16 cellular contexts compared by ENCODE assay signal in genomic region chr1:77473690-77474089, GRCh38.
DNase-seq lines count a peak whose midpoint lies in the region; ATAC-seq, FAIRE-seq and TF ChIP-seq lines count a peak whose summit lies in the region.
"Had no signal": no experiment of that assay in that cellular context is flagged by ENCODE, and none has a peak within 500 bp of the region (broad histone marks: within the 10 kb centered on the region; RNA-seq: fewer than 3 reads in every experiment).

No MANE protein-coding gene starts in this region.

- no peak overlapping the region for H3K4me3 ChIP-seq in fibroblast of villous mesenchyme (ENCODE audit: low read depth, low read length)
- H3K4me3 ChIP-seq: left lung had no signal

- H3K9me3 Mint-ChIP-seq in HFFc6, result no peaks in the 10 kb centered on the region; the same call in 1 of the 2 replicates
- H3K9me3 Mint-ChIP-seq in mesothelial cell of epicardium, result no peaks in the 10 kb centered on the region

- DNase-seq in HFFc6 (peak; percentile 86), amniotic stem cell (lab: John Stamatoyannopoulos, UW) (peak; percentile 80), fibroblast of villous mesenchyme (ENCODE audit: low read depth) (peak; percentile 65), urothelium cell line (ENCODE audit: low spot score) (peak; percentile 65), COLO829 (ENCODE audit: low spot score) (no peak), mesothelial cell of epicardium (ENCODE audit: low spot score in 2 of 2, unreplicated experiment in 2 of 2) (no peak)
- DNase-seq: activated CD8-positive, alpha-beta memory T cell treated with anti-CD3 and anti-CD28 coated beads, Interleukin-2, amount 50 U/mL, for 4 hours; DND-41; left lung; NCI-H2029 treated with DMSO at 0.1 percent for 48 hours; occipital lobe; OCI-M1; stimulated activated CD4-positive, alpha-beta T cell treated with anti-CD3 and anti-CD28 coated beads, Interleukin-2, amount 100 ng/mL, for 24 hours; stimulated activated naive CD8-positive, alpha-beta T cell treated with anti-CD3 and anti-CD28 coated beads, Interleukin-15, Interleukin-2, amounts not matched to agents 100 U/mL and 50 U/mL, for 24 hours had no signal

- H3K36me3 Mint-ChIP-seq in HFFc6 (ENCODE audit: low read depth), result peaks cover 27% of the 10 kb centered on the region
- no peaks in the 10 kb centered on the region for H3K36me3 Mint-ChIP-seq in mesothelial cell of epicardium
- H3K36me3 Mint-ChIP-seq: IgD-negative memory B cell had no signal

- no peaks in the 10 kb centered on the region for H3K27me3 Mint-ChIP-seq in HFFc6 (ENCODE audit: insufficient read depth)
- no peaks in the 10 kb centered on the region for H3K27me3 Mint-ChIP-seq in mesothelial cell of epicardium (ENCODE audit: low read depth)

- H3K4me3 Mint-ChIP-seq in HFFc6 (peak overlapping the region; percentile 33), mesothelial cell of epicardium (no peak overlapping the region)

- FAIRE-seq in urothelium cell line (lab: Jason Lieb, UNC), result no peak

- peaks cover 37% of the 10 kb centered on the region for H3K4me1 Mint-ChIP-seq in HFFc6 (ENCODE audit: low read depth)
- no peaks in the 10 kb centered on the region for H3K4me1 Mint-ChIP-seq in mesothelial cell of epicardium

- ATAC-seq in HG03571 (IDR thresholded peaks at IDR 0.05; ENCODE audit: unreplicated experiment), result no peak
- ATAC-seq: left lung; stimulated activated naive CD8-positive, alpha-beta T cell treated with anti-CD3 and anti-CD28 coated beads, Interleukin-15, Interleukin-2, amounts not matched to agents 100 U/mL and 50 U/mL, for 24 hours had no signal

- no peak for TF ChIP-seq CTCF in HFFc6 (IDR thresholded peaks at IDR 0.05)
- TF ChIP-seq CTCF in fibroblast of villous mesenchyme (IDR thresholded peaks at IDR 0.05; ENCODE audit: insufficient read depth, low read depth, low read length), result no peak
- TF ChIP-seq CTCF in mesothelial cell of epicardium (IDR thresholded peaks at IDR 0.05; ENCODE audit: unreplicated experiment), result no peak

- H3K27ac Mint-ChIP-seq in HFFc6 (peak overlapping the region; percentile 88), mesothelial cell of epicardium (no peak overlapping the region)

Comparison
In these comparisons a context has a peak if more than half of its experiments do, and no peak if none do; other contexts are left out.
1. DNase-seq: peak in HFFc6 (single experiment), amniotic stem cell (single experiment), fibroblast of villous mesenchyme (single experiment) and urothelium cell line (single experiment); none in COLO829 (single experiment) and mesothelial cell of epicardium (0 of 2).